In genomic region chr4:10140866-10141759, GRCh38 we compare ENCODE assay signal across 24 cellular contexts. TPM values are rescaled to one million over a fixed set of nuclear protein-coding genes. Genes with fewer than 3 reads are reported as not detected.
DNase-seq lines count a peak whose midpoint lies in the region; FAIRE-seq and TF ChIP-seq lines count a peak whose summit lies in the region.
"Had no signal": no experiment of that assay in that cellular context is flagged by ENCODE, and none has a peak within 500 bp of the region (broad histone marks: within the 10 kb centered on the region; RNA-seq: fewer than 3 reads in every experiment).

No MANE protein-coding gene starts in this region.

- H2BK5ac ChIP-seq in mesendoderm (ENCODE audit: low read length): no peak overlapping the region

- no peak overlapping the region for H3K56ac ChIP-seq in mesendoderm (ENCODE audit: low read length)

- no peak overlapping the region for H3K18ac ChIP-seq in mesendoderm (ENCODE audit: low read length)

- no peaks in the 10 kb centered on the region for H3K79me2 ChIP-seq in mesendoderm (ENCODE audit: control insufficient read depth, insufficient read depth, low read length)

- H3K36me3 ChIP-seq in GM06990 (ENCODE audit: control insufficient read depth, insufficient read depth, low read length): no peaks in the 10 kb centered on the region
- no peaks in the 10 kb centered on the region for H3K36me3 ChIP-seq in HUES6 (ENCODE audit: control insufficient read depth, insufficient read depth, low read length)
- H3K36me3 ChIP-seq in bronchial epithelial cell (ENCODE audit: control insufficient read depth, insufficient read depth, low read length): no peaks in the 10 kb centered on the region
- no peaks in the 10 kb centered on the region for H3K36me3 ChIP-seq in mesendoderm (ENCODE audit: control insufficient read depth, insufficient read depth, low read length)
- H3K36me3 ChIP-seq: heart left ventricle, right lobe of liver, vagina had no signal

- H3K27ac ChIP-seq in HUES6 (ENCODE audit: low read depth, low read length) (no peak overlapping the region), mesendoderm (ENCODE audit: low read depth, low read length) (no peak overlapping the region)
- H3K27ac ChIP-seq: heart left ventricle, right lobe of liver, vagina had no signal

- H3K4me2 ChIP-seq in mesendoderm (ENCODE audit: low read length): peak overlapping the region; percentile 42

- in situ Hi-C loops in KBM-7 (cut with MboI; ENCODE audit: low pct_unique_long_range_greater_than_20kb, low sequenced_read_pairs): no loop called here

- TF ChIP-seq CTCF in GM06990 (IDR thresholded peaks at IDR 0.05; ENCODE audit: insufficient read depth, low read length, poor library complexity, severe bottlenecking) (peak; percentile 23), bronchial epithelial cell (IDR thresholded peaks at IDR 0.05; ENCODE audit: insufficient read depth, low read length, severe bottlenecking) (no peak)

- DNase-seq in GM06990 (ENCODE audit: extremely low read depth, insufficient read length): no peak
- DNase-seq in bronchial epithelial cell (ENCODE audit: low read depth): no peak
- peak; percentile 77 for DNase-seq in mesendoderm
- DNase-seq in KBM-7: no peak
- DNase-seq in NOMO-1 treated with dmso at 0.1 percent for 144 hours (lab: John Stamatoyannopoulos, UW; ENCODE audit: unreplicated experiment): no peak
- DNase-seq in activated CD4-positive, alpha-beta T cell treated with anti-CD3 and anti-CD28 coated beads for 1 hour: no peak
- no peak for DNase-seq in HK-2 (ENCODE audit: unreplicated experiment)
- DNase-seq: activated CD4-positive, CD25-positive, alpha-beta regulatory T cell; activated CD8-positive, alpha-beta T cell treated with anti-CD3 and anti-CD28 coated beads for 36 hours; activated effector memory CD4-positive, alpha-beta T cell treated with anti-CD3 and anti-CD28 coated beads, Interleukin-2, amount 50 U/mL, for 16 hours; activated naive CD8-positive, alpha-beta T cell treated with anti-CD3 and anti-CD28 coated beads, Interleukin-2, amount 10 ng/mL, durations not matched to agents 7 days and 5 days; activated T-cell treated with anti-CD3 and anti-CD28 coated beads for 4 hours; heart left ventricle; mucosa of descending colon; NCI-H1092; NCI-H1930; NCI-H748 treated with DMSO at 0.1 percent for 48 hours; right lobe of liver; SHP77; stimulated activated CD4-positive, alpha-beta T cell treated with anti-CD3 and anti-CD28 coated beads, Interleukin-12 subunit alpha, Interleukin-12 subunit beta, amount 100 ng/mL, for 4 hours had no signal

- WGBS in mesendoderm (ENCODE audit: extremely low coverage, insufficient coverage, low lambda C conversion rate): no CpG with 5 or more reads among the region's 10 CpGs

- FAIRE-seq in bronchial epithelial cell (lab: Jason Lieb, UNC): peak; percentile 68
- FAIRE-seq: HepG2, islet of Langerhans had no signal

- H2AK5ac ChIP-seq in mesendoderm (ENCODE audit: low read length): no peak overlapping the region

- H3K4ac ChIP-seq in mesendoderm (ENCODE audit: low read depth, low read length): no peak overlapping the region

- H3K27me3 ChIP-seq in GM06990 (replicated peaks; ENCODE audit: control insufficient read depth, insufficient read depth, low read length) (no peaks in the 10 kb centered on the region; the same call in 1 of the 2 replicates), HUES6 (ENCODE audit: control insufficient read depth, insufficient read depth, low read length) (peaks cover 8% of the 10 kb centered on the region; the same call in 1 of the 2 replicates), bronchial epithelial cell (ENCODE audit: control insufficient read depth, insufficient read depth, low read length) (no peaks in the 10 kb centered on the region), mesendoderm (ENCODE audit: insufficient read depth, low read length, poor library complexity) (no peaks in the 10 kb centered on the region)
- H3K27me3 ChIP-seq: right lobe of liver, vagina had no signal

- H3K4me3 ChIP-seq in GM06990 (replicated peaks; ENCODE audit: low read depth, low read length) (no peak overlapping the region), HUES6 (ENCODE audit: low read depth, low read length) (peak overlapping the region; percentile 29), bronchial epithelial cell (ENCODE audit: low read depth, low read length) (no peak overlapping the region), mesendoderm (ENCODE audit: low read length) (no peak overlapping the region)
- H3K4me3 ChIP-seq: heart left ventricle, mucosa of descending colon, right lobe of liver, vagina had no signal

- no peaks in the 10 kb centered on the region for H3K79me1 ChIP-seq in mesendoderm (ENCODE audit: low read length)

- no peak overlapping the region for H2BK15ac ChIP-seq in mesendoderm (replicated peaks; ENCODE audit: low read depth)

- H3K4me1 ChIP-seq in HUES6 (ENCODE audit: control insufficient read depth, insufficient read depth, low read length): peaks cover 6% of the 10 kb centered on the region
- no peaks in the 10 kb centered on the region for H3K4me1 ChIP-seq in mesendoderm (ENCODE audit: control insufficient read depth, low read depth, low read length)
- H3K4me1 ChIP-seq: heart left ventricle, right lobe of liver, vagina had no signal

- no peak overlapping the region for H4K5ac ChIP-seq in mesendoderm (ENCODE audit: low read length)

- H4K8ac ChIP-seq in mesendoderm (ENCODE audit: low read depth, low read length): no peak overlapping the region

- H3K9me3 ChIP-seq in HUES6 (ENCODE audit: control insufficient read depth, insufficient read depth, low read depth, low read length): no peaks in the 10 kb centered on the region
- H3K9me3 ChIP-seq: heart left ventricle, mucosa of descending colon, right lobe of liver, vagina had no signal

- H3K23ac ChIP-seq in mesendoderm (ENCODE audit: low read length): no peak overlapping the region

- no peak overlapping the region for H3K9ac ChIP-seq in HUES6 (ENCODE audit: low read length)
- no peak overlapping the region for H3K9ac ChIP-seq in mesendoderm (ENCODE audit: low read length)

- no peak overlapping the region for H2BK120ac ChIP-seq in mesendoderm (ENCODE audit: low read depth, low read length)

RNA-seq across cellular contexts. Expression of gene WDR1, which starts 24.5 kb away (rescaled TPM):
- 290 and 315 TPM in 2 replicates for total RNA-seq in bronchial epithelial cell
- 261 TPM for polyA plus RNA-seq in mesendoderm (2013, experiment 1 of 2)
- 261 TPM for polyA plus RNA-seq in mesendoderm (2013, experiment 2 of 2)
